11 cellular contexts compared by ENCODE assay signal in genomic region chr6:26222587-26222986, GRCh38.
DNase-seq lines count a peak whose midpoint lies in the region; ATAC-seq and TF ChIP-seq lines count a peak whose summit lies in the region.
"Had no signal": no experiment of that assay in that cellular context is flagged by ENCODE, and none has a peak within 500 bp of the region (broad histone marks: within the 10 kb centered on the region; RNA-seq: fewer than 3 reads in every experiment).

No MANE protein-coding gene starts in this region.

- H3K18ac ChIP-seq in mesenchymal stem cell (ENCODE audit: low read depth in 1 of 2, low read length in 2 of 2): no peak overlapping the region

- H3K27me3 Mint-ChIP-seq in CD4-positive, CD25-positive, alpha-beta regulatory T cell: no peaks in the 10 kb centered on the region
- peaks cover 4% of the 10 kb centered on the region for H3K27me3 Mint-ChIP-seq in nephron progenitor cell (ENCODE audit: low read depth, poor library complexity)
- H3K27me3 Mint-ChIP-seq: IgD-negative memory B cell had no signal

- H3K4me2 ChIP-seq in SU-DHL-6 (ENCODE audit: low read depth, low read length, poor library complexity, severe bottlenecking) (peak overlapping the region; percentile 1), mesenchymal stem cell (ENCODE audit: low read length, poor library complexity, severe bottlenecking) (no peak overlapping the region)

- peak overlapping the region in 1 of 3 donors; percentile 43 for H3K27ac Mint-ChIP-seq in CD4-positive, CD25-positive, alpha-beta regulatory T cell
- no peak overlapping the region for H3K27ac Mint-ChIP-seq in nephron progenitor cell

- DNase-seq in CD4-positive, CD25-positive, alpha-beta regulatory T cell: peak in 1 of 3 donors; percentile 59
- no peak for DNase-seq in HEK293T (ENCODE audit: extremely low spot score)
- DNase-seq in mesenchymal stem cell: no peak
- DNase-seq in GDM1 (lab: John Stamatoyannopoulos, UW): no peak
- no peak for DNase-seq in nephron progenitor cell
- DNase-seq: GF-D8 had no signal

- H2BK15ac ChIP-seq in mesenchymal stem cell (ENCODE audit: low read depth, poor library complexity, severe bottlenecking): peak overlapping the region; percentile 84

- H4K91ac ChIP-seq in mesenchymal stem cell (ENCODE audit: low read length): no peak overlapping the region

- H3K4ac ChIP-seq in mesenchymal stem cell (ENCODE audit: low read depth in 1 of 2, low read length in 2 of 2): no peak overlapping the region

- peaks cover 5% of the 10 kb centered on the region for H3K36me3 Mint-ChIP-seq in CD4-positive, CD25-positive, alpha-beta regulatory T cell
- H3K36me3 Mint-ChIP-seq in nephron progenitor cell (ENCODE audit: low read depth): no peaks in the 10 kb centered on the region
- H3K36me3 Mint-ChIP-seq: IgD-negative memory B cell had no signal

- H2AFZ ChIP-seq in SU-DHL-6 (ENCODE audit: low read depth, low read length, severe bottlenecking) (no peak overlapping the region), mesenchymal stem cell (ENCODE audit: low read depth, low read length) (no peak overlapping the region)

- H3K27ac ChIP-seq in CD4-positive, CD25-positive, alpha-beta regulatory T cell (ENCODE audit: insufficient read depth, low read length, poor library complexity, severe bottlenecking): peak overlapping the region; percentile 89
- H3K27ac ChIP-seq in SU-DHL-6 (ENCODE audit: low read depth, low read length) (no peak overlapping the region), mesenchymal stem cell (ENCODE audit: low read length, poor library complexity, severe bottlenecking) (no peak overlapping the region)

- peaks cover 18% of the 10 kb centered on the region for H3K4me1 ChIP-seq in CD4-positive, CD25-positive, alpha-beta regulatory T cell (ENCODE audit: control insufficient read depth, insufficient read depth, low read length, poor library complexity, severe bottlenecking)
- H3K4me1 ChIP-seq in mesenchymal stem cell (ENCODE audit: control insufficient read depth, insufficient read depth, low read depth, low read length): peaks cover 12% of the 10 kb centered on the region

- H3K23ac ChIP-seq in mesenchymal stem cell (ENCODE audit: low read length in 2 of 2): peak overlapping the region in 1 of 2 experiments; percentile 79

- H2AK5ac ChIP-seq in mesenchymal stem cell (ENCODE audit: low read length, severe bottlenecking): no peak overlapping the region

- no peaks in the 10 kb centered on the region for H3K79me2 ChIP-seq in SU-DHL-6 (ENCODE audit: insufficient read depth, low read length)

- no peaks in the 10 kb centered on the region for H3K9me2 ChIP-seq in SU-DHL-6 (replicated peaks; ENCODE audit: insufficient read depth, low read length)

- no peak overlapping the region for H2BK5ac ChIP-seq in mesenchymal stem cell (ENCODE audit: low read depth, low read length, poor library complexity, severe bottlenecking)

- no peaks in the 10 kb centered on the region for H3K79me1 ChIP-seq in mesenchymal stem cell (replicated peaks; ENCODE audit: low read length, poor library complexity, severe bottlenecking)

- peak overlapping the region in 1 of 4 donors; percentile 74 for H3K4me3 Mint-ChIP-seq in CD4-positive, CD25-positive, alpha-beta regulatory T cell
- H3K4me3 Mint-ChIP-seq in nephron progenitor cell: no peak overlapping the region
- H3K4me3 Mint-ChIP-seq: IgD-negative memory B cell had no signal

- H4K20me1 ChIP-seq in SU-DHL-6 (ENCODE audit: low read depth, low read length): no peaks in the 10 kb centered on the region

- H3K4me1 Mint-ChIP-seq in CD4-positive, CD25-positive, alpha-beta regulatory T cell: peaks cover 7 to 23% (median 11%) of the 10 kb centered on the region in 4 donors
- peaks cover 10% of the 10 kb centered on the region for H3K4me1 Mint-ChIP-seq in nephron progenitor cell

- CTCF ChIA-PET in HEK293T (lab: Yijun Ruan, JAX): interaction anchor here (0.5 to 0.6 kb wide), 2 partner anchors 10 to 64 kb away, joined by 3 to 4 read pairs; no protein-coding TSS in a partner anchor

- H4K8ac ChIP-seq in mesenchymal stem cell (ENCODE audit: low read length): no peak overlapping the region

- POLR2A ChIA-PET in HEK293T (lab: Yijun Ruan, JAX): interaction anchor here (0.7 to 4.1 kb wide), 14 partner anchors 8 to 1671 kb away, joined by 3 to 42 read pairs (median 8); a partner anchor contains a TSS

- H3K9me3 Mint-ChIP-seq in CD4-positive, CD25-positive, alpha-beta regulatory T cell: no peaks in the 10 kb centered on the region
- no peaks in the 10 kb centered on the region for H3K9me3 Mint-ChIP-seq in nephron progenitor cell
- H3K9me3 Mint-ChIP-seq: IgD-negative memory B cell had no signal

- WGBS in mesenchymal stem cell: 60% methylated on average over 5 of the region's 5 CpGs

- H3K9ac ChIP-seq in SU-DHL-6 (ENCODE audit: low read length): no peak overlapping the region
- no peak overlapping the region for H3K9ac ChIP-seq in mesenchymal stem cell (ENCODE audit: low read length)

- H3K14ac ChIP-seq in mesenchymal stem cell (ENCODE audit: low read length in 2 of 2): no peak overlapping the region

- peak overlapping the region; percentile 98 for H3K4me3 ChIP-seq in CD4-positive, CD25-positive, alpha-beta regulatory T cell (ENCODE audit: low read depth, low read length)
- H3K4me3 ChIP-seq in SU-DHL-6 (ENCODE audit: insufficient read depth, low read length, poor library complexity, severe bottlenecking): no peak overlapping the region
- H3K4me3 ChIP-seq in mesenchymal stem cell (ENCODE audit: insufficient read depth in 1 of 2, low read depth in 1 of 2, low read length in 2 of 2): no peak overlapping the region

- H3K27me3 ChIP-seq in CD4-positive, CD25-positive, alpha-beta regulatory T cell (ENCODE audit: control insufficient read depth, insufficient read depth, low read length): no peaks in the 10 kb centered on the region
- H3K27me3 ChIP-seq in SU-DHL-6 (ENCODE audit: low read length) (no peaks in the 10 kb centered on the region; the same call in 1 of the 2 replicates), mesenchymal stem cell (ENCODE audit: control insufficient read depth in 1 of 2, insufficient read depth in 1 of 2, low read length in 2 of 2) (peaks cover 0 to 46% of the 10 kb centered on the region in 2 experiments)
- H3K27me3 ChIP-seq: right atrium auricular region had no signal

- no peak overlapping the region for H2BK12ac ChIP-seq in mesenchymal stem cell (ENCODE audit: low read length in 2 of 2)

- no peaks in the 10 kb centered on the region for H3K36me3 ChIP-seq in CD4-positive, CD25-positive, alpha-beta regulatory T cell (ENCODE audit: control insufficient read depth, insufficient read depth, low read length)
- H3K36me3 ChIP-seq in SU-DHL-6 (ENCODE audit: low read length) (no peaks in the 10 kb centered on the region), mesenchymal stem cell (ENCODE audit: control insufficient read depth in 1 of 2, insufficient read depth in 2 of 2, low read depth in 1 of 2, low read length in 2 of 2) (no peaks in the 10 kb centered on the region)
- H3K36me3 ChIP-seq: right atrium auricular region had no signal

- H3K9me3 ChIP-seq in CD4-positive, CD25-positive, alpha-beta regulatory T cell (ENCODE audit: control insufficient read depth in 2 of 2, low read length in 2 of 2): peaks cover 0 to 8% of the 10 kb centered on the region in 2 experiments
- H3K9me3 ChIP-seq in SU-DHL-6 (ENCODE audit: insufficient read depth, low read length): no peaks in the 10 kb centered on the region
- peaks cover 7% of the 10 kb centered on the region for H3K9me3 ChIP-seq in mesenchymal stem cell (ENCODE audit: control insufficient read depth, low read length)

- peaks cover 26% of the 10 kb centered on the region for H3F3A ChIP-seq in SU-DHL-6 (ENCODE audit: insufficient read depth)

- TF ChIP-seq CTCF in SU-DHL-6 (IDR thresholded peaks at IDR 0.05; ENCODE audit: insufficient read depth, low read length, poor library complexity, severe bottlenecking) (no peak), nephron progenitor cell (IDR thresholded peaks at IDR 0.05) (no peak)

- H2BK120ac ChIP-seq in mesenchymal stem cell (ENCODE audit: low read depth, low read length): no peak overlapping the region

- no peak for ATAC-seq in CD4-positive, CD25-positive, alpha-beta regulatory T cell (ENCODE audit: low read depth in 2 of 2)
- ATAC-seq in HG02884 (IDR thresholded peaks at IDR 0.05; ENCODE audit: unreplicated experiment) (no peak), GM19351 (IDR thresholded peaks at IDR 0.05; ENCODE audit: unreplicated experiment) (no peak)

TF ChIP-seq in HEK293T, 16 proteins besides CTCF, POLR2A, EP300 and RAD21:
- TF ChIP-seq FOXM1 (IDR thresholded peaks at IDR 0.05; ENCODE audit: borderline replicate concordance) (no peak), ZNF384 (IDR thresholded peaks at IDR 0.05) (peak; percentile 46; the same call in 1 of the 2 replicates)
- TF ChIP-seq, protein P1, sequence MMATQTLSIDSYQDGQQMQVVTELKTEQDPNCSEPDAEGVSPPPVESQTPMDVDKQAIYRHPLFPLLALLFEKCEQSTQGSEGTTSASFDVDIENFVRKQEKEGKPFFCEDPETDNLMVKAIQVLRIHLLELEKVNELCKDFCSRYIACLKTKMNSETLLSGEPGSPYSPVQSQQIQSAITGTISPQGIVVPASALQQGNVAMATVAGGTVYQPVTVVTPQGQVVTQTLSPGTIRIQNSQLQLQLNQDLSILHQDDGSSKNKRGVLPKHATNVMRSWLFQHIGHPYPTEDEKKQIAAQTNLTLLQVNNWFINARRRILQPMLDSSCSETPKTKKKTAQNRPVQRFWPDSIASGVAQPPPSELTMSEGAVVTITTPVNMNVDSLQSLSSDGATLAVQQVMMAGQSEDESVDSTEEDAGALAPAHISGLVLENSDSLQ (IDR thresholded peaks at IDR 0.05): peak; percentile 87
